In the genomic region with DNA sequence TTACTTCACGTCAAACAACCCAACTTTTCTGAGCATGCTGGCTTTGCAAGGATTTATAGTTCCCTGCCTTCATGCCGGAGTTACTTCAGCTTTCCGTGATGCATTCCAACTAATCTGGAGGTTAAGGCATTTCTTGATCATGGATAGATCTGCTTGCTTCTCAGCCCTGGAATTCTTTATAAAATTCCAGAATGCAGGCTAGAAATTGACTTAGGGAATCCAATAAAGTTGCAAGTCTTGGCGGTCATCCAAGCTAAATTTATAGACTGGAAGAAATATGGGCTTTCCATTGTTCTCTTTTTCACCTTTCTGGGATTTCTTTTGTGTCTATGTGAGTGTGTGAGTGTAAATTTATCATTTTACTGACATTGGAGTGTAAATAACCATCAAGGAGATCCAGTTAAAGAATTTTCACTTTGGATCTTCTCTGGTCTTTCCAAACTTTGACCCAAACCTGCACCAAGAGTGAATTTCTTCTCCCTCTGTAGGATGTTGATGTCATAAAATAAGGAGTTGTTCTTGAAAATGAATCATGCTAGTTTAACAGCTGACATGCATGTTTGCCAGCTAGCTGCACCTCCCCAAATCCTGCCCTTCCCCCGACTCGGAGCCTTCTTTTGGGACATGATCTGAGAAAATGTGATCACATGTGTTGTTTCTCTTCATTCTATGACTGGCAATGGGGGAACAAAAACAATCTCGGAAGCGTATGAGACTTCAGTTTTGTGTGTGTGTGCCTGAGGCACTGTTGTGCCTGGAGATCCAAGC, we compare ENCODE assay signal across 1 cellular context.
TF ChIP-seq lines count a peak whose summit lies in the region.

No MANE protein-coding gene starts in this region.

TF ChIP-seq in HepG2, 621 proteins besides CTCF, POLR2A, EP300 and RAD21:
- TF ChIP-seq KAT7 (CRISPR knock-in tag; IDR thresholded peaks at IDR 0.05; ENCODE audit: borderline replicate concordance) (no peak), SOX5 (CRISPR knock-in tag; IDR thresholded peaks at IDR 0.05; ENCODE audit: borderline replicate concordance) (no peak), ZBTB20 (CRISPR knock-in tag; IDR thresholded peaks at IDR 0.05; ENCODE audit: borderline replicate concordance, low read depth) (no peak), ZSCAN31 (CRISPR knock-in tag; IDR thresholded peaks at IDR 0.05; ENCODE audit: low read depth) (no peak), ZNF224 (CRISPR knock-in tag; IDR thresholded peaks at IDR 0.05) (no peak), EZH2 (conservative IDR thresholded peaks at IDR 0.05; ENCODE audit: low read depth, low read length) (no peak), ASH2L (IDR thresholded peaks at IDR 0.05; ENCODE audit: insufficient read length, low read depth, low read length) (no peak), KAT2B (IDR thresholded peaks at IDR 0.05; ENCODE audit: borderline replicate concordance, low read depth, low read length) (no peak), MZF1 (CRISPR knock-in tag; IDR thresholded peaks at IDR 0.05; ENCODE audit: borderline replicate concordance) (no peak), SALL1 (CRISPR knock-in tag; IDR thresholded peaks at IDR 0.05) (no peak), ZNF234 (CRISPR knock-in tag; conservative IDR thresholded peaks at IDR 0.05) (no peak)
- TF ChIP-seq, protein P1, sequence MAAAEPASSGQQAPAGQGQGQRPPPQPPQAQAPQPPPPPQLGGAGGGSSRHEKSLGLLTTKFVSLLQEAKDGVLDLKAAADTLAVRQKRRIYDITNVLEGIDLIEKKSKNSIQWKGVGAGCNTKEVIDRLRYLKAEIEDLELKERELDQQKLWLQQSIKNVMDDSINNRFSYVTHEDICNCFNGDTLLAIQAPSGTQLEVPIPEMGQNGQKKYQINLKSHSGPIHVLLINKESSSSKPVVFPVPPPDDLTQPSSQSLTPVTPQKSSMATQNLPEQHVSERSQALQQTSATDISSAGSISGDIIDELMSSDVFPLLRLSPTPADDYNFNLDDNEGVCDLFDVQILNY (CRISPR knock-in tag; conservative IDR thresholded peaks at IDR 0.05) = no peak
TF ChIP-seq in HepG2: peak in this region for 0.
